ENCODE assay signal across 28 cellular contexts in the genomic region with DNA sequence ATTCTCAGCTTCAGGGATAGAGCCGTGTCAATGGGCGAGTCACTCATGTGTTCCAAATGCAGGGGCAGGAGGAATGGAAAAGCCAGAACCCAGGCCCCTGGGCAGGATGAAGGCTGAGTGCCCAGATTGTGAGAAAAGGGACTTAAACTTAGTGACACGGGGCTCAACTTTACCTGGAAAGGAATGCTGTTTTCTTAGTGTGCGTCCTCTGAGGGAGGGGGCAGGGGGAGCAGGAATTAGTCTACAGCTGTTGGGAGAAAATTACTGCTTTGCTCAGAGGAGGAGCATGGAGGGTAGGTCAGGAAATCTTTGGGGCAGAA. TPM values are rescaled to one million over a fixed set of nuclear protein-coding genes. Genes with fewer than 3 reads are reported as not detected.
DNase-seq lines count a peak whose midpoint lies in the region; ATAC-seq and TF ChIP-seq lines count a peak whose summit lies in the region.
"Had no signal": no experiment of that assay in that cellular context is flagged by ENCODE, and none has a peak within 500 bp of the region (broad histone marks: within the 10 kb centered on the region; RNA-seq: fewer than 3 reads in every experiment).

No MANE protein-coding gene starts in this region.

- WGBS in spleen, 5 donors: 67 to 87% (median 76%) methylated on average over 4 of the region's 4 CpGs

- no peaks in the 10 kb centered on the region for H3K9me3 ChIP-seq in lower lobe of right lung
- H3K9me3 ChIP-seq in neutrophil: no peaks in the 10 kb centered on the region
- H3K9me3 ChIP-seq in spleen: no peaks in the 10 kb centered on the region
- no peaks in the 10 kb centered on the region for H3K9me3 ChIP-seq in upper lobe of right lung
- H3K9me3 ChIP-seq: Peyer's patch had no signal

- H3K36me3 Mint-ChIP-seq in activated T-helper 1 cell treated with anti-CD3 and anti-CD28 coated beads, Interleukin-12 subunit alpha, Interleukin-12 subunit beta, Interleukin-2, Interleukin-4 antibody, amounts not matched to agents 30 ng/mL and 10 ng/mL and 1 ng/mL, durations not matched to agents 14 hours and 24 hours and 36 hours (ENCODE audit: low read depth): no peaks in the 10 kb centered on the region
- H3K36me3 Mint-ChIP-seq in activated naive CD4-positive, alpha-beta T cell treated with anti-CD3 and anti-CD28 coated beads for 36 hours (ENCODE audit: low read depth): no peaks in the 10 kb centered on the region
- H3K36me3 Mint-ChIP-seq: IgD-negative memory B cell had no signal

- peak; percentile 0 for DNase-seq in stimulated activated CD4-positive, alpha-beta T cell treated with anti-CD3 and anti-CD28 coated beads, Interleukin-1b, Interleukin-23, amount 100 ng/mL, for 48 hours
- no peak for DNase-seq in stimulated activated CD4-positive, alpha-beta T cell treated with anti-CD3 and anti-CD28 coated beads, Interleukin-15, amount 100 ng/mL, for 24 hours
- peak; percentile 9 for DNase-seq in lower lobe of right lung
- peak; percentile 7 for DNase-seq in spleen
- no peak for DNase-seq in activated T-helper 1 cell treated with anti-CD3 and anti-CD28 coated beads, Interleukin-12 subunit alpha, Interleukin-12 subunit beta, Interleukin-2, Interleukin-4 antibody, amounts not matched to agents 30 ng/mL and 10 ng/mL and 1 ng/mL, durations not matched to agents 14 hours and 24 hours and 36 hours (ENCODE audit: low spot score)
- DNase-seq in activated naive CD4-positive, alpha-beta T cell treated with anti-CD3 and anti-CD28 coated beads for 36 hours: no peak
- no peak for DNase-seq in upper lobe of right lung
- DNase-seq: GM23248, H9, MM.1S, NCI-H1048, NCI-H1417 treated with DMSO at 0.1 percent for 48 hours, NCI-H187, NCI-H2081 treated with DMSO at 0.1 percent for 48 hours, NCI-H2171, NCI-H226, NCI-H510A, NCI-H69, OCI-M1, SHP77 treated with DMSO at 0.1 percent for 48 hours had no signal

- no peak for ATAC-seq in lower lobe of right lung
- ATAC-seq in upper lobe of right lung: no peak

- no peak overlapping the region for H3K27ac ChIP-seq in lower lobe of right lung
- peak overlapping the region; percentile 88 for H3K27ac ChIP-seq in neutrophil
- no peak overlapping the region for H3K27ac ChIP-seq in spleen
- no peak overlapping the region for H3K27ac ChIP-seq in upper lobe of right lung
- H3K27ac ChIP-seq: 22Rv1, GM23248, KMS-11, Peyer's patch had no signal

- TF ChIP-seq CTCF in lower lobe of right lung (IDR thresholded peaks at IDR 0.05) (no peak), neutrophil (IDR thresholded peaks at IDR 0.05) (no peak), spleen (IDR thresholded peaks at IDR 0.05 in 8 of 11, conservative IDR thresholded peaks at IDR 0.05 in 3 of 11) (no peak), upper lobe of right lung (IDR thresholded peaks at IDR 0.05) (no peak)

- H3K4me3 ChIP-seq in lower lobe of right lung (no peak overlapping the region), neutrophil (ENCODE audit: low read depth in 1 of 2, low read length in 1 of 2) (no peak overlapping the region), spleen (no peak overlapping the region), upper lobe of right lung (no peak overlapping the region)
- H3K4me3 ChIP-seq: GM23248, Peyer's patch had no signal

- H3K36me3 ChIP-seq in lower lobe of right lung: no peaks in the 10 kb centered on the region
- H3K36me3 ChIP-seq in neutrophil: peaks cover 100% of the 10 kb centered on the region
- H3K36me3 ChIP-seq in spleen: peaks cover 0 to 100% (median 11%) of the 10 kb centered on the region in 6 donors
- H3K36me3 ChIP-seq in upper lobe of right lung: no peaks in the 10 kb centered on the region
- H3K36me3 ChIP-seq: Peyer's patch had no signal

- H3K27me3 Mint-ChIP-seq in activated T-helper 1 cell treated with anti-CD3 and anti-CD28 coated beads, Interleukin-12 subunit alpha, Interleukin-12 subunit beta, Interleukin-2, Interleukin-4 antibody, amounts not matched to agents 30 ng/mL and 10 ng/mL and 1 ng/mL, durations not matched to agents 14 hours and 24 hours and 36 hours (ENCODE audit: insufficient read depth): no peaks in the 10 kb centered on the region
- H3K27me3 Mint-ChIP-seq in activated naive CD4-positive, alpha-beta T cell treated with anti-CD3 and anti-CD28 coated beads for 36 hours (ENCODE audit: low read depth): no peaks in the 10 kb centered on the region

- H3K4me1 Mint-ChIP-seq in activated T-helper 1 cell treated with anti-CD3 and anti-CD28 coated beads, Interleukin-12 subunit alpha, Interleukin-12 subunit beta, Interleukin-2, Interleukin-4 antibody, amounts not matched to agents 30 ng/mL and 10 ng/mL and 1 ng/mL, durations not matched to agents 14 hours and 24 hours and 36 hours (ENCODE audit: low read depth): peaks cover 5% of the 10 kb centered on the region
- H3K4me1 Mint-ChIP-seq in activated naive CD4-positive, alpha-beta T cell treated with anti-CD3 and anti-CD28 coated beads for 36 hours (ENCODE audit: low read depth): peaks cover 4% of the 10 kb centered on the region

- CTCF ChIA-PET in activated naive CD4-positive, alpha-beta T cell treated with anti-CD3 and anti-CD28 coated beads for 36 hours (lab: Charles Lee): interaction anchor here (0.5 kb wide), 1 partner anchor 447 kb away, joined by 3 read pairs; no protein-coding TSS in a partner anchor

- H3K9me3 Mint-ChIP-seq in activated T-helper 1 cell treated with anti-CD3 and anti-CD28 coated beads, Interleukin-12 subunit alpha, Interleukin-12 subunit beta, Interleukin-2, Interleukin-4 antibody, amounts not matched to agents 30 ng/mL and 10 ng/mL and 1 ng/mL, durations not matched to agents 14 hours and 24 hours and 36 hours: no peaks in the 10 kb centered on the region
- no peaks in the 10 kb centered on the region for H3K9me3 Mint-ChIP-seq in activated naive CD4-positive, alpha-beta T cell treated with anti-CD3 and anti-CD28 coated beads for 36 hours
- H3K9me3 Mint-ChIP-seq: H9, IgD-negative memory B cell had no signal

- intact Hi-C loops in lower lobe of right lung (cut with DNase I) (no loop called here), spleen (cut with DNase I; ENCODE audit: low total_unique reads) (no loop called here), upper lobe of right lung (cut with DNase I) (no loop called here)
- intact Hi-C loops in activated T-helper 1 cell treated with anti-CD3 and anti-CD28 coated beads, Interleukin-12 subunit alpha, Interleukin-12 subunit beta, Interleukin-2, Interleukin-4 antibody, amounts not matched to agents 30 ng/mL and 10 ng/mL and 1 ng/mL, durations not matched to agents 14 hours and 24 hours and 36 hours (cut with micrococcal nuclease): no loop called here
- intact Hi-C loops in activated naive CD4-positive, alpha-beta T cell treated with anti-CD3 and anti-CD28 coated beads for 36 hours (cut with micrococcal nuclease): no loop called here

- no peak overlapping the region for H3K4me3 Mint-ChIP-seq in activated T-helper 1 cell treated with anti-CD3 and anti-CD28 coated beads, Interleukin-12 subunit alpha, Interleukin-12 subunit beta, Interleukin-2, Interleukin-4 antibody, amounts not matched to agents 30 ng/mL and 10 ng/mL and 1 ng/mL, durations not matched to agents 14 hours and 24 hours and 36 hours
- H3K4me3 Mint-ChIP-seq in activated naive CD4-positive, alpha-beta T cell treated with anti-CD3 and anti-CD28 coated beads for 36 hours: no peak overlapping the region
- H3K4me3 Mint-ChIP-seq: H9, IgD-negative memory B cell had no signal

- no peaks in the 10 kb centered on the region for H3K4me1 ChIP-seq in lower lobe of right lung
- peaks cover 21 to 26% of the 10 kb centered on the region in 2 experiments for H3K4me1 ChIP-seq in neutrophil (ENCODE audit: control insufficient read depth in 1 of 2, insufficient read depth in 1 of 2, low read depth in 1 of 2, low read length in 1 of 2)
- peaks cover 0 to 8% (median 0%) of the 10 kb centered on the region in 6 donors for H3K4me1 ChIP-seq in spleen
- H3K4me1 ChIP-seq in upper lobe of right lung: no peaks in the 10 kb centered on the region
- H3K4me1 ChIP-seq: Peyer's patch had no signal

- H3K27me3 ChIP-seq in lower lobe of right lung (ENCODE audit: low read depth) (peaks cover 3% of the 10 kb centered on the region), neutrophil (no peaks in the 10 kb centered on the region), spleen (replicated peaks in 1 of 7) (peaks cover 0 to 7% (median 0%) of the 10 kb centered on the region in 7 donors), upper lobe of right lung (peaks cover under 1% of the 10 kb centered on the region)
- H3K27me3 ChIP-seq: Peyer's patch had no signal

- no peak overlapping the region for H3K27ac Mint-ChIP-seq in activated T-helper 1 cell treated with anti-CD3 and anti-CD28 coated beads, Interleukin-12 subunit alpha, Interleukin-12 subunit beta, Interleukin-2, Interleukin-4 antibody, amounts not matched to agents 30 ng/mL and 10 ng/mL and 1 ng/mL, durations not matched to agents 14 hours and 24 hours and 36 hours
- H3K27ac Mint-ChIP-seq in activated naive CD4-positive, alpha-beta T cell treated with anti-CD3 and anti-CD28 coated beads for 36 hours: no peak overlapping the region
- H3K27ac Mint-ChIP-seq: IgD-negative memory B cell had no signal

- no peak for TF ChIP-seq POLR2A in spleen (IDR thresholded peaks at IDR 0.05)

RNA-seq across cellular contexts. Expression of gene HK3, which starts 14.6 kb away (rescaled TPM):
- total RNA-seq in lower lobe of right lung: 61.2 TPM
- 100 to 1,000 TPM in 6 of 7 donors, 10 to 100 TPM in 1; 72.8 to 369 (median 170) TPM for total RNA-seq in spleen
- polyA plus RNA-seq in spleen: 100 to 1,000 TPM in 2 of 3 donors, 10 to 100 TPM in 1; 38.8 to 199 (median 151) TPM
- 0.44 and 0.51 TPM in 2 replicates for total RNA-seq in activated T-helper 1 cell treated with anti-CD3 and anti-CD28 coated beads, Interleukin-12 subunit alpha, Interleukin-12 subunit beta, Interleukin-2, Interleukin-4 antibody, amounts not matched to agents 30 ng/mL and 10 ng/mL and 1 ng/mL, durations not matched to agents 14 hours and 24 hours and 36 hours
- total RNA-seq in activated naive CD4-positive, alpha-beta T cell treated with anti-CD3 and anti-CD28 coated beads for 36 hours: not detected
- total RNA-seq in upper lobe of right lung: 50.5 TPM
- total RNA-seq: Daoy, G401, GM23248, H9 had no signal
- polyA plus RNA-seq: BJ, GM23248, IgD-negative memory B cell had no signal

Comparison
In these comparisons a context has a peak if more than half of its experiments do, and no peak if none do; other contexts are left out.
1. DNase-seq: peak in stimulated activated CD4-positive, alpha-beta T cell treated with anti-CD3 and anti-CD28 coated beads, Interleukin-1b, Interleukin-23, amount 100 ng/mL, for 48 hours (single experiment), lower lobe of right lung (single experiment) and spleen (single experiment); none in stimulated activated CD4-positive, alpha-beta T cell treated with anti-CD3 and anti-CD28 coated beads, Interleukin-15, amount 100 ng/mL, for 24 hours (single experiment), activated T-helper 1 cell treated with anti-CD3 and anti-CD28 coated beads, Interleukin-12 subunit alpha, Interleukin-12 subunit beta, Interleukin-2, Interleukin-4 antibody, amounts not matched to agents 30 ng/mL and 10 ng/mL and 1 ng/mL, durations not matched to agents 14 hours and 24 hours and 36 hours (single experiment), activated naive CD4-positive, alpha-beta T cell treated with anti-CD3 and anti-CD28 coated beads for 36 hours (single experiment) and upper lobe of right lung (single experiment).
2. RNA of gene HK3, which starts 14.6 kb away (total RNA-seq): 72.8 to 369 TPM in spleen, 61.2 TPM in lower lobe of right lung (single experiment) and 50.5 TPM in upper lobe of right lung (single experiment); 0.44 to 0.51 TPM in activated T-helper 1 cell treated with anti-CD3 and anti-CD28 coated beads, Interleukin-12 subunit alpha, Interleukin-12 subunit beta, Interleukin-2, Interleukin-4 antibody, amounts not matched to agents 30 ng/mL and 10 ng/mL and 1 ng/mL, durations not matched to agents 14 hours and 24 hours and 36 hours and not detected in activated naive CD4-positive, alpha-beta T cell treated with anti-CD3 and anti-CD28 coated beads for 36 hours; every median in the first group is over 10 times any median in the second.